Comparison of ENCODE assay signal across 11 cellular contexts in genomic region chr4:71130827-71131603, GRCh38.
DNase-seq lines count a peak whose midpoint lies in the region; ATAC-seq and TF ChIP-seq lines count a peak whose summit lies in the region.
"Had no signal": no experiment of that assay in that cellular context is flagged by ENCODE, and none has a peak within 500 bp of the region (broad histone marks: within the 10 kb centered on the region; RNA-seq: fewer than 3 reads in every experiment).

No MANE protein-coding gene starts in this region.

- no peaks in the 10 kb centered on the region; the same call in 1 of the 2 replicates for H3K27me3 ChIP-seq in SK-N-SH (ENCODE audit: insufficient read depth)

- no peaks in the 10 kb centered on the region for H4K20me1 ChIP-seq in SK-N-SH (ENCODE audit: insufficient read depth)

- peak overlapping the region in 1 of 2 experiments; percentile 51; a peak in 3 of 4 replicates for H3K4me3 ChIP-seq in SK-N-SH (ENCODE audit: low read depth in 2 of 2, low read length in 1 of 2)
- H3K4me3 ChIP-seq in foreskin fibroblast (ENCODE audit: low read depth in 1 of 2, low read length in 2 of 2), result peak overlapping the region; percentile 11 to 28

- no peaks in the 10 kb centered on the region for H3K4me1 ChIP-seq in SK-N-SH (ENCODE audit: control insufficient read depth in 1 of 2, insufficient read depth in 2 of 2, low read depth in 1 of 2, low read length in 1 of 2)

- peak; percentile 47 for TF ChIP-seq CTCF in SK-N-SH (IDR thresholded peaks at IDR 0.05)
- peak; percentile 25 for TF ChIP-seq CTCF in foreskin fibroblast (IDR thresholded peaks at IDR 0.05; ENCODE audit: low read depth, low read length)

- H3K36me3 Mint-ChIP-seq in stimulated activated effector memory CD8-positive, alpha-beta T cell treated with anti-CD3 and anti-CD28 coated beads, Interleukin-12 subunit alpha, Interleukin-12 subunit beta, amount 100 ng/mL, for 72 hours, result no peaks in the 10 kb centered on the region

- no peaks in the 10 kb centered on the region for H3K36me3 ChIP-seq in SK-N-SH (replicated peaks in 1 of 2; ENCODE audit: control insufficient read depth in 1 of 2, insufficient read depth in 2 of 2, low read length in 1 of 2)

- peak overlapping the region; percentile 69 for H3K4me2 ChIP-seq in SK-N-SH
- H3K4me2 ChIP-seq: KMS-11 had no signal

- no peak overlapping the region for H3K4me3 Mint-ChIP-seq in stimulated activated effector memory CD8-positive, alpha-beta T cell treated with anti-CD3 and anti-CD28 coated beads, Interleukin-12 subunit alpha, Interleukin-12 subunit beta, amount 100 ng/mL, for 72 hours
- H3K4me3 Mint-ChIP-seq: B cell had no signal

- TF ChIP-seq EP300 in SK-N-SH (IDR thresholded peaks at IDR 0.05; ENCODE audit: borderline replicate concordance in 1 of 2, low read depth in 1 of 2, low read length in 1 of 2), result no peak

- CTCF ChIA-PET in SK-N-SH (lab: Yijun Ruan, JAX), result no interaction called here

- peaks cover 21% of the 10 kb centered on the region for H3F3A ChIP-seq in SK-N-SH (replicated peaks; ENCODE audit: insufficient read depth)

- H3K79me2 ChIP-seq in SK-N-SH (ENCODE audit: insufficient read depth), result no peaks in the 10 kb centered on the region

- H3K9me3 Mint-ChIP-seq in stimulated activated effector memory CD8-positive, alpha-beta T cell treated with anti-CD3 and anti-CD28 coated beads, Interleukin-12 subunit alpha, Interleukin-12 subunit beta, amount 100 ng/mL, for 72 hours, result no peaks in the 10 kb centered on the region

- POLR2A ChIA-PET in SK-N-SH (lab: Yijun Ruan, JAX), result no interaction called here

- peak; percentile 30; the same call in 1 of the 2 replicates for TF ChIP-seq RAD21 in SK-N-SH (IDR thresholded peaks at IDR 0.05; ENCODE audit: low read length)

- H3K4me1 Mint-ChIP-seq in stimulated activated effector memory CD8-positive, alpha-beta T cell treated with anti-CD3 and anti-CD28 coated beads, Interleukin-12 subunit alpha, Interleukin-12 subunit beta, amount 100 ng/mL, for 72 hours, result no peaks in the 10 kb centered on the region
- H3K4me1 Mint-ChIP-seq: B cell had no signal

- H3K9ac ChIP-seq in SK-N-SH, result peak overlapping the region; percentile 46
- H3K9ac ChIP-seq: KMS-11 had no signal

- DNase-seq in NCI-H1694 (lab: John Stamatoyannopoulos, UW) (peak; percentile 2), NCI-H1694 treated with DMSO at 0.1 percent for 48 hours (lab: John Stamatoyannopoulos, UW) (no peak), SK-N-SH (no peak), foreskin fibroblast (peak; percentile 31 to 49), NCI-H345 (lab: John Stamatoyannopoulos, UW) (no peak)
- no peak for DNase-seq in stimulated activated effector memory CD8-positive, alpha-beta T cell treated with anti-CD3 and anti-CD28 coated beads, Interleukin-12 subunit alpha, Interleukin-12 subunit beta, amount 100 ng/mL, for 72 hours (ENCODE audit: low spot score in 2 of 2)

- ATAC-seq in stimulated activated effector memory CD8-positive, alpha-beta T cell treated with anti-CD3 and anti-CD28 coated beads, Interleukin-12 subunit alpha, Interleukin-12 subunit beta, amount 100 ng/mL, for 72 hours, result peak; percentile 64
- ATAC-seq in HG03280 (IDR thresholded peaks at IDR 0.05; ENCODE audit: unreplicated experiment) (no peak), GM18873 (IDR thresholded peaks at IDR 0.05; ENCODE audit: low FRiP score, unreplicated experiment) (no peak)

- H3K27ac ChIP-seq in SK-N-SH (ENCODE audit: low read depth in 2 of 2, low read length in 1 of 2), result peak overlapping the region in 1 of 2 experiments; percentile 57; a peak in 2 of 4 replicates
- H3K27ac ChIP-seq: KMS-11, RWPE1 had no signal

- H3K27ac Mint-ChIP-seq in stimulated activated effector memory CD8-positive, alpha-beta T cell treated with anti-CD3 and anti-CD28 coated beads, Interleukin-12 subunit alpha, Interleukin-12 subunit beta, amount 100 ng/mL, for 72 hours, result no peak overlapping the region
- H3K27ac Mint-ChIP-seq: B cell had no signal

- H3K9me3 ChIP-seq in SK-N-SH, result no peaks in the 10 kb centered on the region

- 4% methylated on average over 9 of the region's 9 CpGs for WGBS in SK-N-SH (ENCODE audit: low lambda C conversion rate)

- H3K9me2 ChIP-seq in SK-N-SH, result no peaks in the 10 kb centered on the region

- H2AFZ ChIP-seq in SK-N-SH (ENCODE audit: low read depth), result peak overlapping the region; percentile 85

TF ChIP-seq in SK-N-SH, 30 proteins besides CTCF, POLR2A, EP300 and RAD21:
- TF ChIP-seq PBX3 (IDR thresholded peaks at IDR 0.05), result peak; percentile 44
- no peak for TF ChIP-seq FOXJ3 (CRISPR knock-in tag; IDR thresholded peaks at IDR 0.05)
- TF ChIP-seq FOSL2 (IDR thresholded peaks at IDR 0.05; ENCODE audit: borderline replicate concordance, low read depth), result 0 out of 2 replicates have a peak, but pooled peaks have one; percentile 32

Comparison
In these comparisons a context has a peak if more than half of its experiments do, and no peak if none do; other contexts are left out.
1. DNase-seq: peak in NCI-H1694 (single experiment) and foreskin fibroblast (2 of 2); none in NCI-H1694 treated with DMSO at 0.1 percent for 48 hours (single experiment), SK-N-SH (single experiment), stimulated activated effector memory CD8-positive, alpha-beta T cell treated with anti-CD3 and anti-CD28 coated beads, Interleukin-12 subunit alpha, Interleukin-12 subunit beta, amount 100 ng/mL, for 72 hours (0 of 2) and NCI-H345 (single experiment).